26 cellular contexts compared by ENCODE assay signal in genomic region chr6:126054802-126055201, GRCh38.
DNase-seq lines count a peak whose midpoint lies in the region; ATAC-seq and TF ChIP-seq lines count a peak whose summit lies in the region.
"Had no signal": no experiment of that assay in that cellular context is flagged by ENCODE, and none has a peak within 500 bp of the region (broad histone marks: within the 10 kb centered on the region; RNA-seq: fewer than 3 reads in every experiment).

No MANE protein-coding gene starts in this region.

- no peak overlapping the region for H2AFZ ChIP-seq in hepatocyte
- H2AFZ ChIP-seq: GM23248 had no signal

- H3K27ac ChIP-seq in cardiac muscle cell (peak overlapping the region; percentile 70), VCaP (peak overlapping the region; percentile 93), hepatocyte (peak overlapping the region; percentile 62), vagina (peak overlapping the region; percentile 26), upper lobe of left lung (no peak overlapping the region)
- H3K27ac ChIP-seq: esophagus muscularis mucosa, GM23248, prostate gland, thoracic aorta had no signal

- H3K79me2 ChIP-seq in hepatocyte, result no peaks in the 10 kb centered on the region

- ATAC-seq in Right ventricle myocardium inferior, result no peak
- no peak for ATAC-seq in upper lobe of left lung (ENCODE audit: low FRiP score in 2 of 2)
- ATAC-seq: CD8-positive, alpha-beta T cell; stimulated activated naive B cell treated with anti-CD40 and anti-IgM and Interleukin-4, amounts not matched to agents 10 μg/mL and 1 μg/mL and 100 μg/mL, for 72 hours had no signal

- no peaks in the 10 kb centered on the region for H4K20me1 ChIP-seq in hepatocyte (ENCODE audit: insufficient read depth, poor library complexity, severe bottlenecking)

- TF ChIP-seq EP300 in upper lobe of left lung (IDR thresholded peaks at IDR 0.05), result no peak

- H3K27me3 ChIP-seq in cardiac muscle cell (no peaks in the 10 kb centered on the region), hepatocyte (no peaks in the 10 kb centered on the region), vagina (no peaks in the 10 kb centered on the region), upper lobe of left lung (no peaks in the 10 kb centered on the region)
- H3K27me3 ChIP-seq: esophagus muscularis mucosa had no signal

- H3K36me3 ChIP-seq in cardiac muscle cell (no peaks in the 10 kb centered on the region), hepatocyte (replicated peaks; ENCODE audit: insufficient read depth, low read depth) (no peaks in the 10 kb centered on the region), vagina (no peaks in the 10 kb centered on the region), upper lobe of left lung (peaks cover 0 to 8% (median 0%) of the 10 kb centered on the region in 4 donors)
- H3K36me3 ChIP-seq: prostate gland, thoracic aorta had no signal

- H3K4me1 ChIP-seq in cardiac muscle cell (ENCODE audit: low read depth) (peaks cover 30% of the 10 kb centered on the region), hepatocyte (ENCODE audit: insufficient read depth) (peaks cover 14% of the 10 kb centered on the region), vagina (peaks cover 6% of the 10 kb centered on the region), upper lobe of left lung (no peaks in the 10 kb centered on the region)

- H3K9me2 ChIP-seq in hepatocyte (replicated peaks; ENCODE audit: insufficient read depth), result no peaks in the 10 kb centered on the region

- WGBS in hepatocyte (ENCODE audit: low lambda C conversion rate, missing lambda C conversion rate), result 89% methylated on average over 4 of the region's 4 CpGs
- 83 to 86% methylated on average over 4 of the region's 4 CpGs for WGBS in upper lobe of left lung, 2 donors

- DNase-seq in cardiac muscle cell (ENCODE audit: low read depth in 1 of 2, low spot score in 1 of 2) (no peak), Right ventricle myocardium inferior (ENCODE audit: missing footprints) (no peak), hepatocyte (ENCODE audit: low spot score) (no peak), vagina (ENCODE audit: extremely low spot score in 2 of 2) (no peak), ureter (ENCODE audit: low spot score) (no peak), upper lobe of left lung (no peak), HuH-7 (ENCODE audit: low spot score) (no peak)
- DNase-seq: activated B cell treated with CpG ODN at 0.5 μM for 24 hours; activated CD4-positive, alpha-beta T cell treated with anti-CD3 and anti-CD28 coated beads, Interleukin-2, amount 50 U/mL, for 48 hours; activated CD8-positive, alpha-beta memory T cell treated with anti-CD3 and anti-CD28 coated beads, Interleukin-2, amount 50 U/mL, for 4 hours; activated naive CD4-positive, alpha-beta T cell treated with anti-CD3 and anti-CD28 coated beads, Interleukin-2, amount 50 U/mL, for 16 hours; amygdala; CD8-positive, alpha-beta T cell; endodermal cell; GM23248; NCI-H1417 treated with DMSO at 0.1 percent for 48 hours; NCI-H2107; NCI-H446; NCI-H774; stimulated activated CD4-positive, alpha-beta T cell treated with anti-CD3 and anti-CD28 coated beads, Interleukin-15, amount 100 ng/mL, for 24 hours; stimulated activated naive B cell treated with anti-CD40 and anti-IgM and Interleukin-4, amounts not matched to agents 10 μg/mL and 1 μg/mL and 100 μg/mL, for 72 hours; T-helper 9 cell had no signal

- TF ChIP-seq POLR2A in vagina (IDR thresholded peaks at IDR 0.05) (no peak), upper lobe of left lung (IDR thresholded peaks at IDR 0.05) (no peak)

- H3K9me3 ChIP-seq in cardiac muscle cell (ENCODE audit: low read depth), result no peaks in the 10 kb centered on the region
- no peaks in the 10 kb centered on the region for H3K9me3 ChIP-seq in hepatocyte (ENCODE audit: low read depth)
- no peaks in the 10 kb centered on the region for H3K9me3 ChIP-seq in vagina
- no peaks in the 10 kb centered on the region for H3K9me3 ChIP-seq in upper lobe of left lung
- H3K9me3 ChIP-seq: esophagus muscularis mucosa, prostate gland, thoracic aorta had no signal

- H3K4me3 ChIP-seq in cardiac muscle cell, result no peak overlapping the region
- H3K4me3 ChIP-seq in hepatocyte, result no peak overlapping the region
- no peak overlapping the region for H3K4me3 ChIP-seq in vagina
- no peak overlapping the region for H3K4me3 ChIP-seq in upper lobe of left lung
- H3K4me3 ChIP-seq: esophagus muscularis mucosa, GM23248, prostate gland, thoracic aorta had no signal

- intact Hi-C loops in Right ventricle myocardium inferior (cut with DNase I) (no loop called here), vagina (cut with DNase I) (no loop called here)

- TF ChIP-seq CTCF in cardiac muscle cell (IDR thresholded peaks at IDR 0.05; ENCODE audit: low read depth, low read length), result no peak
- TF ChIP-seq CTCF in VCaP (conservative IDR thresholded peaks at IDR 0.05), result no peak
- no peak for TF ChIP-seq CTCF in hepatocyte (IDR thresholded peaks at IDR 0.05; ENCODE audit: poor library complexity)
- no peak for TF ChIP-seq CTCF in vagina (IDR thresholded peaks at IDR 0.05)
- TF ChIP-seq CTCF in upper lobe of left lung (IDR thresholded peaks at IDR 0.05), result no peak

- no peak overlapping the region for H3K4me2 ChIP-seq in hepatocyte

Comparison
In these comparisons a context has a peak if more than half of its experiments do, and no peak if none do; other contexts are left out.
1. H3K27ac ChIP-seq: peak in cardiac muscle cell (single experiment), VCaP (single experiment), hepatocyte (single experiment) and vagina (single experiment); none in upper lobe of left lung (0 of 4).